Comparison of ENCODE assay signal across 8 cellular contexts in genomic region chr9:109119439-109120203, GRCh38. TPM values are rescaled to one million over a fixed set of nuclear protein-coding genes. Genes with fewer than 3 reads are reported as not detected.
DNase-seq lines count a peak whose midpoint lies in the region; TF ChIP-seq lines count a peak whose summit lies in the region.

TSS of gene TMEM245 (minus strand) at chr9:109119947. CDS start at chr9:109119913, 34 bp downstream.

- peak; percentile 84 for TF ChIP-seq POLR2A in NB4 (IDR thresholded peaks at IDR 0.05; ENCODE audit: extremely low read depth, insufficient read length)
- TF ChIP-seq POLR2A in suprapubic skin (IDR thresholded peaks at IDR 0.05), result peak; percentile 59 to 66

- H3K27ac ChIP-seq in SK-N-MC (peak within 1 kb of the TSS; percentile 81), suprapubic skin (peak within 1 kb of the TSS; percentile 95)

- H3K4me1 ChIP-seq in suprapubic skin, result peaks cover 46% of the 10 kb centered on the region

- peak within 1 kb of the TSS; percentile 97 for H3K4me3 Mint-ChIP-seq in HFFc6
- peak within 1 kb of the TSS; percentile 97 for H3K4me3 Mint-ChIP-seq in activated naive CD4-positive, alpha-beta T cell treated with anti-CD3 and anti-CD28 coated beads, Interleukin-2, amount 10 ng/mL, durations not matched to agents 7 days and 5 days

- TF ChIP-seq EP300 in suprapubic skin (IDR thresholded peaks at IDR 0.05), result no peak

- H3K36me3 Mint-ChIP-seq in HFFc6 (ENCODE audit: low read depth), result peaks cover 9% of the 10 kb centered on the region
- peaks cover 24% of the 10 kb centered on the region for H3K36me3 Mint-ChIP-seq in activated naive CD4-positive, alpha-beta T cell treated with anti-CD3 and anti-CD28 coated beads, Interleukin-2, amount 10 ng/mL, durations not matched to agents 7 days and 5 days

- H3K27ac Mint-ChIP-seq in HFFc6, result peak within 1 kb of the TSS; percentile 66
- H3K27ac Mint-ChIP-seq in activated naive CD4-positive, alpha-beta T cell treated with anti-CD3 and anti-CD28 coated beads, Interleukin-2, amount 10 ng/mL, durations not matched to agents 7 days and 5 days, result peak within 1 kb of the TSS; percentile 90

- H3K27me3 Mint-ChIP-seq in HFFc6 (ENCODE audit: insufficient read depth), result no peaks in the 10 kb centered on the region; the same call in 1 of the 2 replicates
- H3K27me3 Mint-ChIP-seq in activated naive CD4-positive, alpha-beta T cell treated with anti-CD3 and anti-CD28 coated beads, Interleukin-2, amount 10 ng/mL, durations not matched to agents 7 days and 5 days, result no peaks in the 10 kb centered on the region

- 0% methylated on average over 15 of the region's 88 CpGs for WGBS in suprapubic skin

- H3K4me3 ChIP-seq in NB4 (ENCODE audit: low read depth, low read length), result peak within 1 kb of the TSS; percentile 97
- peak within 1 kb of the TSS; percentile 96 for H3K4me3 ChIP-seq in SK-N-MC
- peak within 1 kb of the TSS; percentile 80 for H3K4me3 ChIP-seq in suprapubic skin

- peaks cover 44% of the 10 kb centered on the region for H3K4me1 Mint-ChIP-seq in HFFc6 (ENCODE audit: low read depth)
- peaks cover 53% of the 10 kb centered on the region for H3K4me1 Mint-ChIP-seq in activated naive CD4-positive, alpha-beta T cell treated with anti-CD3 and anti-CD28 coated beads, Interleukin-2, amount 10 ng/mL, durations not matched to agents 7 days and 5 days

- CTCF ChIA-PET in activated naive CD4-positive, alpha-beta T cell treated with anti-CD3 and anti-CD28 coated beads, Interleukin-2, amount 10 ng/mL, durations not matched to agents 7 days and 5 days (lab: Charles Lee), result interaction anchor here (0.6 to 1.7 kb wide), 4 partner anchors 13 to 109 kb away, joined by 3 to 4 read pairs (median 4); no protein-coding TSS in a partner anchor

- H3K9me3 ChIP-seq in SK-N-MC (ENCODE audit: low read depth, low read length) (no peaks in the 10 kb centered on the region), suprapubic skin (no peaks in the 10 kb centered on the region)

- H3K9me3 Mint-ChIP-seq in HFFc6, result no peaks in the 10 kb centered on the region
- H3K9me3 Mint-ChIP-seq in activated naive CD4-positive, alpha-beta T cell treated with anti-CD3 and anti-CD28 coated beads, Interleukin-2, amount 10 ng/mL, durations not matched to agents 7 days and 5 days, result no peaks in the 10 kb centered on the region

- no peak; the same call in 1 of the 2 replicates for TF ChIP-seq CTCF in HFFc6 (IDR thresholded peaks at IDR 0.05)
- TF ChIP-seq CTCF in NB4 (IDR thresholded peaks at IDR 0.05; ENCODE audit: low read depth, low read length), result no peak
- TF ChIP-seq CTCF in suprapubic skin (IDR thresholded peaks at IDR 0.05), result no peak

- DNase-seq in GM04503 (ENCODE audit: low read depth) (peak; percentile 95), HFFc6 (peak; percentile 98), NB4 (ENCODE audit: low read depth) (peak; percentile 99), SK-N-MC (ENCODE audit: low read depth, low spot score) (peak; percentile 97), germinal center (ENCODE audit: low spot score) (peak; percentile 93), nucleus accumbens (lab: John Stamatoyannopoulos, UW) (peak; percentile 68 to 99 (median 96)), suprapubic skin (ENCODE audit: low spot score in 2 of 2) (peak; percentile 97)
- peak; percentile 98 for DNase-seq in activated naive CD4-positive, alpha-beta T cell treated with anti-CD3 and anti-CD28 coated beads, Interleukin-2, amount 10 ng/mL, durations not matched to agents 7 days and 5 days

- peak within 1 kb of the TSS; percentile 89 for H3K9ac ChIP-seq in SK-N-MC (ENCODE audit: insufficient read length)

- no peaks in the 10 kb centered on the region for H3K27me3 ChIP-seq in suprapubic skin

- H3K36me3 ChIP-seq in SK-N-MC (ENCODE audit: insufficient read depth, low read length) (0 out of 2 replicates have a peak, but pooled peaks cover 5% of the 10 kb centered on the region), suprapubic skin (no peaks in the 10 kb centered on the region)

RNA-seq across cellular contexts. Expression of gene TMEM245, which starts in this region (rescaled TPM):
- 10 to 100 TPM; 52.1 to 61.8 (median 57.4) TPM for total RNA-seq in HFFc6 (2021; fragmentation: NEBNext Ultra II Directional; extraction: Animal tissue kit (Norgen Biotek cat#: 25700))
- total RNA-seq in suprapubic skin, result 10 to 100 TPM; 38.6 to 58.9 (median 54.3) TPM

Comparison
In these comparisons a context has a peak if more than half of its experiments do, and no peak if none do; other contexts are left out.
1. Peak in every context shown above with its lines: DNase-seq, H3K4me3 ChIP-seq and H3K27ac ChIP-seq.